14 cellular contexts compared by ENCODE assay signal in genomic region chr17:9844153-9844552, GRCh38. TPM values are rescaled to one million over a fixed set of nuclear protein-coding genes. Genes with fewer than 3 reads are reported as not detected.
DNase-seq lines count a peak whose midpoint lies in the region; ATAC-seq and TF ChIP-seq lines count a peak whose summit lies in the region.
"Had no signal": no experiment of that assay in that cellular context is flagged by ENCODE, and none has a peak within 500 bp of the region (broad histone marks: within the 10 kb centered on the region; RNA-seq: fewer than 3 reads in every experiment).

No MANE protein-coding gene starts in this region.

- H3K4me3 ChIP-seq in left ventricle myocardium inferior = no peak overlapping the region
- H3K4me3 ChIP-seq: BLaER1, HAP-1 had no signal

- peak overlapping the region; percentile 43 for H3K27ac Mint-ChIP-seq in osteocyte (ENCODE audit: unreplicated experiment)

- intact Hi-C loops in left ventricle myocardium inferior (cut with micrococcal nuclease) = no loop called here

- H3K4me1 ChIP-seq in left ventricle myocardium inferior = peaks cover 28% of the 10 kb centered on the region
- H3K4me1 ChIP-seq: BLaER1, HAP-1 had no signal

- H3K36me3 ChIP-seq in left ventricle myocardium inferior = no peaks in the 10 kb centered on the region
- H3K36me3 ChIP-seq: BLaER1, HAP-1 had no signal

- no peaks in the 10 kb centered on the region for H3K27me3 ChIP-seq in left ventricle myocardium inferior (ENCODE audit: low read depth)
- H3K27me3 ChIP-seq: BLaER1 had no signal

- H3K9me3 Mint-ChIP-seq in osteocyte (ENCODE audit: unreplicated experiment) = no peaks in the 10 kb centered on the region

- peak overlapping the region; percentile 30 for H3K27ac ChIP-seq in left ventricle myocardium inferior (replicated peaks)
- H3K27ac ChIP-seq: 22Rv1, BLaER1 had no signal

- TF ChIP-seq CTCF in left ventricle myocardium inferior (IDR thresholded peaks at IDR 0.05; ENCODE audit: borderline replicate concordance) (no peak), osteocyte (IDR thresholded peaks at IDR 0.05) (no peak)

- H3K9me3 ChIP-seq in left ventricle myocardium inferior (replicated peaks) = no peaks in the 10 kb centered on the region
- H3K9me3 ChIP-seq: BLaER1, HAP-1 had no signal

- DNase-seq in DMS 273 (lab: John Stamatoyannopoulos, UW; ENCODE audit: unreplicated experiment) = peak; percentile 4
- no peak for DNase-seq in DMS 273 treated with DMSO at 0.1 percent for 48 hours (lab: John Stamatoyannopoulos, UW)
- DNase-seq in ecto neural progenitor cell (ENCODE audit: low spot score) = peak; percentile 22
- DNase-seq in left ventricle myocardium inferior = no peak
- no peak for DNase-seq in osteocyte (ENCODE audit: extremely low spot score, unreplicated experiment)
- DNase-seq in occipital lobe (lab: John Stamatoyannopoulos, UW) = no peak
- DNase-seq in NCI-H82 (lab: John Stamatoyannopoulos, UW) = no peak
- DNase-seq: AML-193, DMS79, GOT3 had no signal

- H3K36me3 Mint-ChIP-seq in osteocyte (ENCODE audit: unreplicated experiment) = no peaks in the 10 kb centered on the region

- no peaks in the 10 kb centered on the region for H3K27me3 Mint-ChIP-seq in osteocyte (ENCODE audit: unreplicated experiment)

- no peak overlapping the region for H3K4me3 Mint-ChIP-seq in osteocyte (ENCODE audit: unreplicated experiment)

- ATAC-seq in GM21390 (IDR thresholded peaks at IDR 0.05; ENCODE audit: unreplicated experiment) = no peak

- peaks cover 48% of the 10 kb centered on the region for H3K4me1 Mint-ChIP-seq in osteocyte (ENCODE audit: unreplicated experiment)

RNA-seq across cellular contexts. Expression of gene GLP2R, which starts 18.4 kb away (rescaled TPM):
- total RNA-seq in left ventricle myocardium inferior (not detected), osteocyte (2.0 and 3.2 TPM in 2 replicates), occipital lobe (not detected)

RNA-seq across cellular contexts. Expression of gene GSG1L2, which starts 22.3 kb away (rescaled TPM):
- total RNA-seq in left ventricle myocardium inferior = not detected
- not detected in 2 replicates for total RNA-seq in osteocyte
- not detected for total RNA-seq in occipital lobe

RNA-seq across cellular contexts. Expression of gene DHRS7C, which starts 52.8 kb away (rescaled TPM):
- total RNA-seq in left ventricle myocardium inferior = 3.1 TPM
- total RNA-seq in osteocyte = not detected in 2 replicates
- total RNA-seq in occipital lobe = not detected

Comparison
In these comparisons a context has a peak if more than half of its experiments do, and no peak if none do; other contexts are left out.
1. DNase-seq: peak in DMS 273 (single experiment) and ecto neural progenitor cell (single experiment); none in DMS 273 treated with DMSO at 0.1 percent for 48 hours (single experiment), left ventricle myocardium inferior (single experiment), osteocyte (single experiment), occipital lobe (single experiment) and NCI-H82 (single experiment).